21 cellular contexts compared by ENCODE assay signal in the genomic region with DNA sequence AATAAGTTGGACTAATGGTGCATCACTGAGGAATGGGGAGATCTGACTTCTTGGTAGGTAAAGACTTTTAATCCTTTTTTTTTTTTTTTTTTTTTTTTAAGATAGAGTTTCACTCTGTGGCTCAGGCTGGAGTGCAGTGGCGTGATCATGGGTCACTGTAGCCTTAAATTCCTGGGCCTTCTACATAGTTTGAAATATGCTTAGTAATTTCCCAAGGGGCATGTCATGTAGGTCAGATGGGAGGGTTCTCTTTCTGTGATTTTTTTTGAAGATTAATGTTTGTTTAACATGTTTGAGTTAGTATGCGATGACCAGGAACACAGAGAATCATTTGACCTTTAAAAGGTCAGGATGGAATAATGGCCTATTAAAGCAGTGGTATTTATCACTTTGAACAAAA.
DNase-seq lines count a peak whose midpoint lies in the region; ATAC-seq and TF ChIP-seq lines count a peak whose summit lies in the region.
"Had no signal": no experiment of that assay in that cellular context is flagged by ENCODE, and none has a peak within 500 bp of the region (broad histone marks: within the 10 kb centered on the region; RNA-seq: fewer than 3 reads in every experiment).

No MANE protein-coding gene starts in this region.

- no peak for TF ChIP-seq CTCF in esophagus muscularis mucosa (IDR thresholded peaks at IDR 0.05)
- no peak for TF ChIP-seq CTCF in osteocyte (IDR thresholded peaks at IDR 0.05)

- TF ChIP-seq EP300 in esophagus muscularis mucosa (IDR thresholded peaks at IDR 0.05): no peak

- CTCF ChIA-PET in naive thymus-derived CD4-positive, alpha-beta T cell (lab: Charles Lee): interaction anchor here (3.4 kb wide), 1 partner anchor 57 kb away, joined by 14 read pairs; no protein-coding TSS in a partner anchor

- H3K4me3 Mint-ChIP-seq in osteocyte (ENCODE audit: unreplicated experiment): no peak overlapping the region
- no peak overlapping the region for H3K4me3 Mint-ChIP-seq in naive thymus-derived CD4-positive, alpha-beta T cell
- H3K4me3 Mint-ChIP-seq: CD8-positive, alpha-beta T cell had no signal

- no peak overlapping the region for H3K27ac ChIP-seq in esophagus muscularis mucosa (replicated peaks in 1 of 4)
- H3K27ac ChIP-seq in naive thymus-derived CD4-positive, alpha-beta T cell (ENCODE audit: low read depth, low read length): no peak overlapping the region

- H3K36me3 ChIP-seq in esophagus muscularis mucosa: no peaks in the 10 kb centered on the region
- H3K36me3 ChIP-seq in naive thymus-derived CD4-positive, alpha-beta T cell (ENCODE audit: control insufficient read depth in 2 of 3, insufficient read depth in 3 of 3, low read length in 3 of 3): no peaks in the 10 kb centered on the region

- H3K4me1 Mint-ChIP-seq in osteocyte (ENCODE audit: unreplicated experiment): peaks cover 27% of the 10 kb centered on the region
- peaks cover 0 to 5% (median 2%) of the 10 kb centered on the region in 7 donors for H3K4me1 Mint-ChIP-seq in naive thymus-derived CD4-positive, alpha-beta T cell

- WGBS in esophagus muscularis mucosa: 86% methylated on average over 2 of the region's 2 CpGs

- no peaks in the 10 kb centered on the region for H3K27me3 ChIP-seq in esophagus muscularis mucosa
- H3K27me3 ChIP-seq in naive thymus-derived CD4-positive, alpha-beta T cell (ENCODE audit: control insufficient read depth in 2 of 2, insufficient read depth in 2 of 2, low read length in 2 of 2): no peaks in the 10 kb centered on the region

- H3K9me3 Mint-ChIP-seq in osteocyte (ENCODE audit: unreplicated experiment): no peaks in the 10 kb centered on the region
- peaks cover 0 to 4% (median 0%) of the 10 kb centered on the region in 11 donors for H3K9me3 Mint-ChIP-seq in naive thymus-derived CD4-positive, alpha-beta T cell
- H3K9me3 Mint-ChIP-seq: CD8-positive, alpha-beta T cell had no signal

- H3K4me1 ChIP-seq in esophagus muscularis mucosa: peaks cover 0 to 37% (median 26%) of the 10 kb centered on the region in 4 donors
- H3K4me1 ChIP-seq in naive thymus-derived CD4-positive, alpha-beta T cell (ENCODE audit: control insufficient read depth in 2 of 2, insufficient read depth in 2 of 2, low read length in 2 of 2): no peaks in the 10 kb centered on the region

- H3K27me3 Mint-ChIP-seq in osteocyte (ENCODE audit: unreplicated experiment): no peaks in the 10 kb centered on the region
- peaks cover 0 to 2% (median 0%) of the 10 kb centered on the region in 5 donors for H3K27me3 Mint-ChIP-seq in naive thymus-derived CD4-positive, alpha-beta T cell

- no peaks in the 10 kb centered on the region for H3K36me3 Mint-ChIP-seq in osteocyte (ENCODE audit: unreplicated experiment)
- peaks cover 0 to 2% (median 0%) of the 10 kb centered on the region in 5 donors for H3K36me3 Mint-ChIP-seq in naive thymus-derived CD4-positive, alpha-beta T cell
- H3K36me3 Mint-ChIP-seq: CD8-positive, alpha-beta T cell had no signal

- ATAC-seq in naive thymus-derived CD4-positive, alpha-beta T cell: no peak
- ATAC-seq: CD8-positive, alpha-beta T cell; Panc1; Right ventricle myocardium inferior had no signal

- DNase-seq in EH (ENCODE audit: low read depth) (peak; percentile 59), LHCN-M2 (ENCODE audit: low read depth) (peak; percentile 25), esophagus muscularis mucosa (ENCODE audit: extremely low spot score) (peak; percentile 5), osteocyte (ENCODE audit: extremely low spot score, unreplicated experiment) (no peak), COR-L47 (lab: John Stamatoyannopoulos, UW) (no peak), RPMI8226 (no peak), NCI-H1048 (lab: John Stamatoyannopoulos, UW) (no peak)
- no peak for DNase-seq in naive thymus-derived CD4-positive, alpha-beta T cell
- DNase-seq: CD8-positive, alpha-beta T cell; DND-41; GF-D8; H7; Karpas-422; MM.1S; NCI-H1105; NCI-H1694 treated with DMSO at 0.1 percent for 48 hours; NCI-H2107; NCI-H2227 treated with DMSO at 0.1 percent for 48 hours; NCI-H524 had no signal

- POLR2A ChIA-PET in naive thymus-derived CD4-positive, alpha-beta T cell (lab: Charles Lee): no interaction called here

- no peak for TF ChIP-seq POLR2A in esophagus muscularis mucosa (IDR thresholded peaks at IDR 0.05; ENCODE audit: low read depth)

- H3K9me3 ChIP-seq in esophagus muscularis mucosa: no peaks in the 10 kb centered on the region
- no peaks in the 10 kb centered on the region for H3K9me3 ChIP-seq in naive thymus-derived CD4-positive, alpha-beta T cell (ENCODE audit: control insufficient read depth in 2 of 3, low read length in 3 of 3)

- intact Hi-C loops in esophagus muscularis mucosa (cut with DNase I): no loop called here
- intact Hi-C loops in naive thymus-derived CD4-positive, alpha-beta T cell (cut with micrococcal nuclease): no loop called here

- peak overlapping the region; percentile 23 for H3K27ac Mint-ChIP-seq in osteocyte (ENCODE audit: unreplicated experiment)
- H3K27ac Mint-ChIP-seq in naive thymus-derived CD4-positive, alpha-beta T cell: no peak overlapping the region
- H3K27ac Mint-ChIP-seq: CD8-positive, alpha-beta T cell had no signal

- H3K4me3 ChIP-seq in esophagus muscularis mucosa: no peak overlapping the region
- no peak overlapping the region for H3K4me3 ChIP-seq in naive thymus-derived CD4-positive, alpha-beta T cell (ENCODE audit: low read length)

Comparison
In these comparisons a context has a peak if more than half of its experiments do, and no peak if none do; other contexts are left out.
1. DNase-seq: peak in EH (single experiment), LHCN-M2 (single experiment) and esophagus muscularis mucosa (single experiment); none in osteocyte (single experiment), COR-L47 (single experiment), RPMI8226 (single experiment), naive thymus-derived CD4-positive, alpha-beta T cell (0 of 9) and NCI-H1048 (single experiment).